15 cellular contexts compared by ENCODE assay signal in genomic region chr2:3656762-3657691, GRCh38. TPM values are rescaled to one million over a fixed set of nuclear protein-coding genes. Genes with fewer than 3 reads are reported as not detected.
DNase-seq lines count a peak whose midpoint lies in the region; ATAC-seq and TF ChIP-seq lines count a peak whose summit lies in the region.
"Had no signal": no experiment of that assay in that cellular context is flagged by ENCODE, and none has a peak within 500 bp of the region (broad histone marks: within the 10 kb centered on the region; RNA-seq: fewer than 3 reads in every experiment).

No MANE protein-coding gene starts in this region.

- TF ChIP-seq RAD21 in SK-N-SH (IDR thresholded peaks at IDR 0.05; ENCODE audit: low read length), result no peak

- POLR2A ChIA-PET in SK-N-SH (lab: Yijun Ruan, JAX), result no interaction called here

- H3K9ac ChIP-seq in ES-I3 (ENCODE audit: low read depth, low read length), result 0 out of 2 replicates have a peak overlapping the region, but pooled peaks have one; percentile 7
- no peak overlapping the region for H3K9ac ChIP-seq in SK-N-SH

- H3K36me3 Mint-ChIP-seq in neural crest cell (ENCODE audit: low read depth), result no peaks in the 10 kb centered on the region
- H3K36me3 Mint-ChIP-seq: stimulated activated effector memory CD8-positive, alpha-beta T cell treated with anti-CD3 and anti-CD28 coated beads, Interleukin-12 subunit alpha, Interleukin-12 subunit beta, amount 100 ng/mL, for 72 hours had no signal

- H3K9me3 Mint-ChIP-seq in neural crest cell, result peaks cover 3% of the 10 kb centered on the region
- H3K9me3 Mint-ChIP-seq: stimulated activated effector memory CD8-positive, alpha-beta T cell treated with anti-CD3 and anti-CD28 coated beads, Interleukin-12 subunit alpha, Interleukin-12 subunit beta, amount 100 ng/mL, for 72 hours had no signal

- H3K36me3 ChIP-seq in ES-I3 (ENCODE audit: insufficient read depth, low read length) (no peaks in the 10 kb centered on the region), SK-N-SH (replicated peaks in 1 of 2; ENCODE audit: control insufficient read depth in 1 of 2, insufficient read depth in 2 of 2, low read length in 1 of 2) (no peaks in the 10 kb centered on the region)

- DNase-seq in NCI-H2171 (lab: John Stamatoyannopoulos, UW) (peak; percentile 43), cerebellar cortex (ENCODE audit: low spot score) (peak; percentile 15), neural crest cell (ENCODE audit: low read depth, low spot score) (no peak), SK-N-SH (no peak), KBM-7 (no peak)
- DNase-seq in activated T-cell treated with anti-CD3 and anti-CD28 coated beads, Interleukin-2, amount 50 U/mL, for 1 hour, result no peak
- DNase-seq: body of pancreas, HCEC 1CT, NCI-H1436 treated with DMSO at 0.1 percent for 48 hours had no signal

- H3K9me3 ChIP-seq in ES-I3 (ENCODE audit: control insufficient read depth, insufficient read depth, low read length), result no peaks in the 10 kb centered on the region
- no peaks in the 10 kb centered on the region for H3K9me3 ChIP-seq in SK-N-SH
- H3K9me3 ChIP-seq: body of pancreas had no signal

- H4K20me1 ChIP-seq in SK-N-SH (ENCODE audit: insufficient read depth), result no peaks in the 10 kb centered on the region

- no peak overlapping the region for H3K27ac ChIP-seq in SK-N-SH (ENCODE audit: low read depth in 2 of 2, low read length in 1 of 2)
- H3K27ac ChIP-seq: body of pancreas, HL-60, skin epidermis had no signal

- no peaks in the 10 kb centered on the region for H3K27me3 Mint-ChIP-seq in neural crest cell (ENCODE audit: low read depth)

- CTCF ChIA-PET in SK-N-SH (lab: Yijun Ruan, JAX), result interaction anchor here (1.0 to 1.1 kb wide), 2 partner anchors 11 to 104 kb away, joined by 3 to 6 read pairs; no protein-coding TSS in a partner anchor

- no peak overlapping the region for H3K4me2 ChIP-seq in SK-N-SH

- H3K27ac Mint-ChIP-seq in neural crest cell (ENCODE audit: unreplicated experiment), result peak overlapping the region; percentile 95
- H3K27ac Mint-ChIP-seq: stimulated activated effector memory CD8-positive, alpha-beta T cell treated with anti-CD3 and anti-CD28 coated beads, Interleukin-12 subunit alpha, Interleukin-12 subunit beta, amount 100 ng/mL, for 72 hours had no signal

- no peak overlapping the region for H3K4me3 ChIP-seq in SK-N-SH (ENCODE audit: low read depth in 2 of 2, low read length in 1 of 2)
- H3K4me3 ChIP-seq: body of pancreas, lung, skin epidermis had no signal

- H3K79me2 ChIP-seq in SK-N-SH (ENCODE audit: insufficient read depth), result no peaks in the 10 kb centered on the region

- TF ChIP-seq CTCF in neural crest cell (conservative IDR thresholded peaks at IDR 0.05), result no peak
- no peak for TF ChIP-seq CTCF in SK-N-SH (IDR thresholded peaks at IDR 0.05)

- in situ Hi-C loops in KBM-7 (cut with MboI; ENCODE audit: low pct_unique_long_range_greater_than_20kb, low sequenced_read_pairs), result no loop called here

- H3K27me3 ChIP-seq in SK-N-SH (ENCODE audit: insufficient read depth), result no peaks in the 10 kb centered on the region
- H3K27me3 ChIP-seq: body of pancreas had no signal

- ATAC-seq in HG02884 (IDR thresholded peaks at IDR 0.05; ENCODE audit: unreplicated experiment), result no peak
- ATAC-seq: body of pancreas; stimulated activated effector memory CD8-positive, alpha-beta T cell treated with anti-CD3 and anti-CD28 coated beads, Interleukin-12 subunit alpha, Interleukin-12 subunit beta, amount 100 ng/mL, for 72 hours had no signal

- WGBS in SK-N-SH (ENCODE audit: low lambda C conversion rate), result 83% methylated on average over 34 of the region's 36 CpGs

- H3K4me3 Mint-ChIP-seq in neural crest cell, result no peak overlapping the region
- H3K4me3 Mint-ChIP-seq: stimulated activated effector memory CD8-positive, alpha-beta T cell treated with anti-CD3 and anti-CD28 coated beads, Interleukin-12 subunit alpha, Interleukin-12 subunit beta, amount 100 ng/mL, for 72 hours had no signal

- TF ChIP-seq EP300 in SK-N-SH (IDR thresholded peaks at IDR 0.05; ENCODE audit: borderline replicate concordance in 1 of 2, low read depth in 1 of 2, low read length in 1 of 2), result no peak

- H3K4me1 ChIP-seq in ES-I3 (ENCODE audit: insufficient read depth, low read length), result peaks cover 19% of the 10 kb centered on the region
- H3K4me1 ChIP-seq in SK-N-SH (ENCODE audit: control insufficient read depth in 1 of 2, insufficient read depth in 2 of 2, low read depth in 1 of 2, low read length in 1 of 2), result peaks cover 0 to 16% of the 10 kb centered on the region in 2 experiments; a peak in 1 of 4 replicates

- no peaks in the 10 kb centered on the region for H3K9me2 ChIP-seq in SK-N-SH

- H3K4me1 Mint-ChIP-seq in neural crest cell, result peaks cover 51% of the 10 kb centered on the region

- H3F3A ChIP-seq in SK-N-SH (replicated peaks; ENCODE audit: insufficient read depth), result no peaks in the 10 kb centered on the region

- H2AFZ ChIP-seq in SK-N-SH (ENCODE audit: low read depth), result no peak overlapping the region

TF ChIP-seq in SK-N-SH, 30 proteins besides CTCF, POLR2A, EP300 and RAD21:
- TF ChIP-seq REST (IDR thresholded peaks at IDR 0.05; ENCODE audit: low read depth, low read length), result no peak
- TF ChIP-seq RXRA (IDR thresholded peaks at IDR 0.05; ENCODE audit: borderline replicate concordance, low read depth), result no peak
- no peak for TF ChIP-seq GATA2 (CRISPR knock-in tag; IDR thresholded peaks at IDR 0.05)
- no peak for TF ChIP-seq USF1 (IDR thresholded peaks at IDR 0.05; ENCODE audit: borderline replicate concordance, low read depth)
- TF ChIP-seq SIN3A (IDR thresholded peaks at IDR 0.05; ENCODE audit: borderline replicate concordance, low read depth, low read length), result no peak
- no peak for TF ChIP-seq RFX5 (IDR thresholded peaks at IDR 0.05; ENCODE audit: low read length)
- TF ChIP-seq NFIC (IDR thresholded peaks at IDR 0.05; ENCODE audit: borderline replicate concordance), result no peak
- TF ChIP-seq MAX (IDR thresholded peaks at IDR 0.05; ENCODE audit: low read depth), result no peak
- TF ChIP-seq GABPA (IDR thresholded peaks at IDR 0.05; ENCODE audit: low read depth), result no peak
- no peak for TF ChIP-seq FOXJ3 (CRISPR knock-in tag; IDR thresholded peaks at IDR 0.05)
- TF ChIP-seq MXI1 (IDR thresholded peaks at IDR 0.05; ENCODE audit: low read depth, low read length), result no peak
- no peak for TF ChIP-seq ELF1 (IDR thresholded peaks at IDR 0.05)
- no peak for TF ChIP-seq IRF3 (IDR thresholded peaks at IDR 0.05; ENCODE audit: low read depth, low read length)
- TF ChIP-seq TAF1 (IDR thresholded peaks at IDR 0.05; ENCODE audit: borderline replicate concordance, low read depth, low read length), result no peak
- no peak for TF ChIP-seq SMC3 (IDR thresholded peaks at IDR 0.05; ENCODE audit: low read depth, low read length)
- no peak for TF ChIP-seq TCF12 (IDR thresholded peaks at IDR 0.05)
- no peak for TF ChIP-seq YY1 (IDR thresholded peaks at IDR 0.05; ENCODE audit: low read depth)

RNA-seq across cellular contexts. Expression of gene ALLC, which starts 1.0 kb away (rescaled TPM):
- total RNA-seq in neural crest cell, result not detected in 2 replicates
- 0.08 TPM in 1 of 2 replicates, not detected in the other for polyA plus RNA-seq in SK-N-SH (2012; rRNA removed)
- 0.05 TPM in 1 of 2 replicates, not detected in the other for polyA plus RNA-seq in SK-N-SH (2012; cell fraction: cytosol; rRNA removed)
- 0.19 and 0.27 TPM in 2 replicates for polyA plus RNA-seq in SK-N-SH (2012; cell fraction: nucleus; rRNA removed)
- total RNA-seq: body of pancreas, lung had no signal

RNA-seq across cellular contexts. Expression of gene DCDC2C, which starts 46.3 kb away (rescaled TPM):
- total RNA-seq in neural crest cell, result not detected in 2 replicates
- polyA plus RNA-seq in SK-N-SH (2012; rRNA removed), result not detected in 2 replicates
- polyA plus RNA-seq in SK-N-SH (2012; cell fraction: cytosol; rRNA removed), result not detected in 2 replicates
- polyA plus RNA-seq in SK-N-SH (2012; cell fraction: nucleus; rRNA removed), result not detected in 2 replicates
- total RNA-seq: body of pancreas had no signal
- polyA plus RNA-seq: lung had no signal

Comparison
In these comparisons a context has a peak if more than half of its experiments do, and no peak if none do; other contexts are left out.
1. DNase-seq: peak in NCI-H2171 (single experiment) and cerebellar cortex (single experiment); none in neural crest cell (single experiment), SK-N-SH (single experiment), activated T-cell treated with anti-CD3 and anti-CD28 coated beads, Interleukin-2, amount 50 U/mL, for 1 hour (single experiment) and KBM-7 (single experiment).